ENCODE assay signal across 8 cellular contexts in the genomic region with DNA sequence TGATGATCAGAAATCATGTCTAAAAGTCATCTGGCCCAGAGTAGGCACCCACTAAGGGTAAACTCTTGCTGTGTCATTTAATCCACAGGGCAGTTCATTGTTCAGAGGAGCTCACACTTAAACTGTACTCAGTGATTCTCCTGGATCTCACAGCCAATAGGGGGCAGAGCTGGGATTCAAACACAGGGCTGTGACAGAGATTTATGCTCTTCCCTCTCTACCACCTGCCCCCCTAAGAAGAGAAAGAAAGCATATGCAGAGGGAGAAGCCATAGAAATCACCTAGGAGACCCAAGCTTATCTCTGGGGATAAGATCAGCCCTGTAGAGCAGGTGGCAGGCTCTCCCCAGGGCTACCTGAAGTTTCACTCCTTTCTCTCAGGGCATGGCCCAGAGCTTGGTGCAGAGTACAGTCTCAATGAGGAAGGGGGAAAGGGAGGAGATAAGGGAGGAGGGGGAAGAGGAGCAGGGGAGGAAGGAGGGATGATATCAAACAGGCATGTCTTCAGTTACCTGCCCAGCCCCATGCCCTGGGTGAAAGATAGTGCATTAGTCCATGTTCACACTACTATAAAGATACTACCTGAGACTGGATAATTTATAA. TPM values are rescaled to one million over a fixed set of nuclear protein-coding genes. Genes with fewer than 3 reads are reported as not detected.
A peak's percentile ranks its signal among the peaks of the same experiment; 100 is the strongest.
DNase-seq lines count a peak whose midpoint lies in the region; ATAC-seq, FAIRE-seq and TF ChIP-seq lines count a peak whose summit lies in the region.

No MANE protein-coding gene starts in this region.

- no TSS peak for BruUV-seq in IMR-90 (replicated peaks; lab: Mats Ljungman, UMichigan)

- H4K20me1 ChIP-seq in IMR-90 (ENCODE audit: insufficient read depth, low read length) (no peaks in the 10 kb centered on the region), keratinocyte (ENCODE audit: control insufficient read depth, extremely low read depth, insufficient read depth, low read length) (no peaks in the 10 kb centered on the region)

- no peaks in the 10 kb centered on the region for H3K4me1 Mint-ChIP-seq in stimulated activated naive CD8-positive, alpha-beta T cell treated with anti-CD3 and anti-CD28 coated beads, Interleukin-15, amount 100 ng/mL, for 72 hours

- peak; percentile 27; the same call in 1 of the 2 replicates for TF ChIP-seq RAD21 in IMR-90 (IDR thresholded peaks at IDR 0.05; ENCODE audit: low read length)

- no peak overlapping the region for H4K5ac ChIP-seq in IMR-90 (ENCODE audit: low read depth, low read length)

- H3K9me3 ChIP-seq in IMR-90 (ENCODE audit: control insufficient read depth, insufficient read depth, low read length) (no peaks in the 10 kb centered on the region), keratinocyte (ENCODE audit: control insufficient read depth, low read depth, low read length) (no peaks in the 10 kb centered on the region), tibial artery (no peaks in the 10 kb centered on the region)

- no peaks in the 10 kb centered on the region for H3K79me1 ChIP-seq in IMR-90 (ENCODE audit: low read depth in 1 of 2, low read length in 2 of 2)

- no peak overlapping the region for H3K56ac ChIP-seq in IMR-90 (ENCODE audit: extremely low read depth, insufficient read depth, low read length)

- no peak overlapping the region for H3K4me2 ChIP-seq in IMR-90 (ENCODE audit: low read depth, low read length)
- no peak overlapping the region for H3K4me2 ChIP-seq in keratinocyte (ENCODE audit: control insufficient read depth, extremely low read depth, insufficient read depth, low read depth, low read length)

- H3K79me2 ChIP-seq in keratinocyte (ENCODE audit: control insufficient read depth, insufficient read depth, low read length): no peaks in the 10 kb centered on the region

- H3K36me3 ChIP-seq in BJ (ENCODE audit: control insufficient read depth, insufficient read depth, low read length) (no peaks in the 10 kb centered on the region), IMR-90 (ENCODE audit: control insufficient read depth, insufficient read depth, low read length) (no peaks in the 10 kb centered on the region), keratinocyte (ENCODE audit: control insufficient read depth in 2 of 2, extremely low read depth in 1 of 2, insufficient read depth in 2 of 2, low read length in 2 of 2) (no peaks in the 10 kb centered on the region), tibial artery (no peaks in the 10 kb centered on the region)

- DNase-seq in BJ (ENCODE audit: low read depth): no peak
- DNase-seq in IMR-90: no peak
- peak; percentile 4 for DNase-seq in SW480 (ENCODE audit: low spot score)
- DNase-seq in keratinocyte (ENCODE audit: low read depth, low spot score): no peak
- no peak for DNase-seq in GM12891 (ENCODE audit: insufficient read length, low spot score)
- no peak for DNase-seq in GM10248 (ENCODE audit: extremely low spot score)
- no peak for DNase-seq in tibial artery
- no peak for DNase-seq in stimulated activated naive CD8-positive, alpha-beta T cell treated with anti-CD3 and anti-CD28 coated beads, Interleukin-15, amount 100 ng/mL, for 72 hours

- in situ Hi-C loops in IMR-90 (cut with MboI; ENCODE audit: low sequenced_read_pairs): no loop called here

- no peak for ATAC-seq in IMR-90 (ENCODE audit: low read depth)
- no peak for ATAC-seq in stimulated activated naive CD8-positive, alpha-beta T cell treated with anti-CD3 and anti-CD28 coated beads, Interleukin-15, amount 100 ng/mL, for 72 hours

- no peak overlapping the region for H2BK120ac ChIP-seq in IMR-90 (ENCODE audit: low read depth, low read length)

- TF ChIP-seq POLR2A in IMR-90 (IDR thresholded peaks at IDR 0.05; ENCODE audit: low read depth, low read length): no peak
- TF ChIP-seq POLR2A in GM12891 (IDR thresholded peaks at IDR 0.05; ENCODE audit: low read depth, low read length): no peak

- H3K27me3 Mint-ChIP-seq in stimulated activated naive CD8-positive, alpha-beta T cell treated with anti-CD3 and anti-CD28 coated beads, Interleukin-15, amount 100 ng/mL, for 72 hours: peaks cover 30% of the 10 kb centered on the region

- no peak overlapping the region for H3K4ac ChIP-seq in IMR-90 (ENCODE audit: low read depth, low read length)

- H4K8ac ChIP-seq in IMR-90 (ENCODE audit: low read depth in 2 of 2, low read length in 2 of 2): no peak overlapping the region

- TF ChIP-seq CTCF in BJ (IDR thresholded peaks at IDR 0.05; ENCODE audit: insufficient read depth, low read depth, low read length) (peak; percentile 38), IMR-90 (conservative IDR thresholded peaks at IDR 0.05; ENCODE audit: low read depth, low read length) (peak; percentile 29; the same call in 1 of the 2 replicates), keratinocyte (optimal IDR thresholded peaks at IDR 0.05 in 1 of 3, IDR thresholded peaks at IDR 0.05 in 1 of 3, conservative IDR thresholded peaks at IDR 0.05 in 1 of 3; ENCODE audit: extremely low read depth in 1 of 3, insufficient read depth in 2 of 3, low read length in 3 of 3) (peak; percentile 29 to 53 (median 50)), GM10248 (IDR thresholded peaks at IDR 0.05; ENCODE audit: control extremely low read depth, extremely low read depth, low read depth, missing control alignments) (no peak), tibial artery (IDR thresholded peaks at IDR 0.05) (no peak)

- CTCF ChIA-PET in BJ (lab: Yijun Ruan, JAX) (interaction anchor here (2.2 kb wide), 1 partner anchor 9 kb away, joined by 4 read pairs; no protein-coding TSS in a partner anchor), IMR-90 (lab: Yijun Ruan, JAX) (interaction anchor here (0.7 to 2.0 kb wide), 3 partner anchors 13 to 199 kb away, joined by 3 to 5 read pairs (median 3); no protein-coding TSS in a partner anchor), GM10248 (lab: Yijun Ruan, JAX) (no interaction called here)

- intact Hi-C loops in IMR-90 (cut with micrococcal nuclease) (no loop called here), tibial artery (cut with DNase I; ENCODE audit: low total_unique reads) (no loop called here)

- H3K9ac ChIP-seq in IMR-90 (ENCODE audit: low read depth, low read length) (no peak overlapping the region), keratinocyte (ENCODE audit: control insufficient read depth, extremely low read depth, insufficient read depth, low read length) (no peak overlapping the region)

- H2AFZ ChIP-seq in IMR-90 (replicated peaks; ENCODE audit: low read length, poor library complexity) (no peak overlapping the region), keratinocyte (ENCODE audit: control insufficient read depth, low read length) (no peak overlapping the region)

- dilution Hi-C loops in IMR-90 (cut with HindIII; ENCODE audit: low sequenced_read_pairs, unreplicated experiment): no loop called here
- dilution Hi-C loops in keratinocyte (cut with MboI; ENCODE audit: extremely low pct_ligation_motif_present, low sequenced_read_pairs): no loop called here

- no peaks in the 10 kb centered on the region for H3K9me3 Mint-ChIP-seq in stimulated activated naive CD8-positive, alpha-beta T cell treated with anti-CD3 and anti-CD28 coated beads, Interleukin-15, amount 100 ng/mL, for 72 hours

- H2BK5ac ChIP-seq in IMR-90 (ENCODE audit: low read depth, low read length, poor library complexity, severe bottlenecking): no peak overlapping the region

- H3K4me3 ChIP-seq in BJ (ENCODE audit: low read depth, low read length) (no peak overlapping the region), IMR-90 (ENCODE audit: insufficient read depth, low read depth, low read length) (no peak overlapping the region), keratinocyte (ENCODE audit: control insufficient read depth in 2 of 3, extremely low read depth in 1 of 3, insufficient read depth in 2 of 3, low read depth in 1 of 3, low read length in 3 of 3) (no peak overlapping the region), tibial artery (no peak overlapping the region)

- H2BK20ac ChIP-seq in IMR-90 (ENCODE audit: low read depth, low read length): no peak overlapping the region

- no peak overlapping the region for H2AK9ac ChIP-seq in IMR-90 (replicated peaks; ENCODE audit: low read depth, low read length, poor library complexity)

- no peak overlapping the region for H2AK5ac ChIP-seq in IMR-90 (ENCODE audit: low read depth, low read length)

- H2BK15ac ChIP-seq in IMR-90 (ENCODE audit: low read depth, low read length): no peak overlapping the region

- H3K4me1 ChIP-seq in IMR-90 (ENCODE audit: control insufficient read depth, insufficient read depth, low read length) (no peaks in the 10 kb centered on the region), keratinocyte (ENCODE audit: control insufficient read depth, extremely low read depth, insufficient read depth, low read length) (no peaks in the 10 kb centered on the region), tibial artery (peaks cover 0 to 8% (median 3%) of the 10 kb centered on the region in 4 donors)

- no peak overlapping the region for H3K18ac ChIP-seq in IMR-90 (ENCODE audit: low read depth, low read length)

- H3K27ac ChIP-seq in IMR-90 (ENCODE audit: insufficient read depth, low read length) (no peak overlapping the region), keratinocyte (ENCODE audit: control insufficient read depth, insufficient read depth, low read length) (no peak overlapping the region), tibial artery (no peak overlapping the region)

- no peak overlapping the region; the same call in 1 of the 2 replicates for H3K23ac ChIP-seq in IMR-90 (ENCODE audit: low read depth, low read length)

- H3K9me1 ChIP-seq in IMR-90 (ENCODE audit: insufficient read depth, low read length) (no peaks in the 10 kb centered on the region), keratinocyte (ENCODE audit: control insufficient read depth, extremely low read depth, insufficient read depth, low read length) (no peaks in the 10 kb centered on the region)

- no peak overlapping the region for H3K4me3 Mint-ChIP-seq in stimulated activated naive CD8-positive, alpha-beta T cell treated with anti-CD3 and anti-CD28 coated beads, Interleukin-15, amount 100 ng/mL, for 72 hours

- FAIRE-seq in keratinocyte (lab: Jason Lieb, UNC): no peak
- FAIRE-seq in GM12891 (lab: Jason Lieb, UNC): no peak

- H3K27me3 ChIP-seq in BJ (ENCODE audit: control insufficient read depth, insufficient read depth, low read length) (peaks cover 2% of the 10 kb centered on the region; the same call in 1 of the 2 replicates), IMR-90 (ENCODE audit: control insufficient read depth, insufficient read depth, low read length) (peaks cover 31% of the 10 kb centered on the region), keratinocyte (ENCODE audit: control insufficient read depth, extremely low read depth, insufficient read depth, low read length) (peaks cover 12% of the 10 kb centered on the region), tibial artery (no peaks in the 10 kb centered on the region)

- POLR2A ChIA-PET in BJ (lab: Charles Lee): no interaction called here
- POLR2A ChIA-PET in IMR-90 (lab: Charles Lee; ENCODE audit: unreplicated experiment): interaction anchor here (0.6 kb wide), 1 partner anchor 244 kb away, joined by 15 read pairs; no protein-coding TSS in a partner anchor
- POLR2A ChIA-PET in GM10248 (lab: Yijun Ruan, JAX): no interaction called here

- H3K27ac Mint-ChIP-seq in stimulated activated naive CD8-positive, alpha-beta T cell treated with anti-CD3 and anti-CD28 coated beads, Interleukin-15, amount 100 ng/mL, for 72 hours: no peak overlapping the region

- no peak overlapping the region for H4K91ac ChIP-seq in IMR-90 (ENCODE audit: insufficient read depth, low read depth, low read length)

- H3K14ac ChIP-seq in IMR-90 (replicated peaks; ENCODE audit: low read depth, low read length): no peak overlapping the region

RNA-seq across cellular contexts. Expression of gene ADPGK, which starts 51.8 kb away (rescaled TPM):
- polyA plus RNA-seq in BJ (2011; rRNA removed): 62.5 and 67.6 TPM in 2 replicates
- polyA minus RNA-seq in BJ (2011; rRNA and poly(A)+ RNA removed): 28.9 and 39.7 TPM in 2 replicates
- total RNA-seq in IMR-90 (2012; rRNA removed): 48.0 and 53.2 TPM in 2 replicates
- polyA plus RNA-seq in IMR-90 (2012; rRNA removed): 56.1 and 62.8 TPM in 2 replicates
- 34.3 and 54.9 TPM in 2 replicates for polyA plus RNA-seq in IMR-90 (2012; cell fraction: cytosol; rRNA removed)
- 111 and 118 TPM in 2 replicates for polyA plus RNA-seq in IMR-90 (2012; cell fraction: nucleus; rRNA removed; ENCODE audit: low replicate concordance)
- 48.5 to 62.3 TPM (median 60.1 TPM) in 3 replicates for polyA plus RNA-seq in keratinocyte
- 13.1 TPM for polyA plus RNA-seq in keratinocyte (2011; ENCODE audit: low read depth)
- 13.7 and 25.9 TPM in 2 replicates for polyA plus RNA-seq in keratinocyte (2011; cell fraction: cytosol; rRNA removed)
- 109 and 123 TPM in 2 replicates for polyA plus RNA-seq in keratinocyte (2011; cell fraction: nucleus; rRNA removed)
- polyA plus RNA-seq in keratinocyte (2012; ENCODE audit: low replicate concordance): 21.2 and 26.0 TPM in 2 replicates
- polyA minus RNA-seq in keratinocyte: 40.8 to 44.1 TPM (median 42.1 TPM) in 3 replicates
- polyA minus RNA-seq in keratinocyte (2011; cell fraction: cytosol; rRNA and poly(A)+ RNA removed): 32.0 TPM
- 61.9 and 93.9 TPM in 2 replicates for polyA minus RNA-seq in keratinocyte (2011; cell fraction: nucleus; rRNA and poly(A)+ RNA removed)
- 29.2 TPM for polyA plus RNA-seq in GM12891 (2012; ENCODE audit: low read depth, missing spikeins)

Comparison
In these comparisons a context has a peak if more than half of its experiments do, and no peak if none do; other contexts are left out.
1. CTCF ChIP-seq: peak in BJ (single experiment), IMR-90 (single experiment) and keratinocyte (3 of 3); none in GM10248 (single experiment) and tibial artery (0 of 2).